Comparison of ENCODE assay signal across 12 cellular contexts in genomic region chr2:68110102-68110501, GRCh38. TPM values are rescaled to one million over a fixed set of nuclear protein-coding genes. Genes with fewer than 3 reads are reported as not detected.
DNase-seq lines count a peak whose midpoint lies in the region; ATAC-seq, FAIRE-seq and TF ChIP-seq lines count a peak whose summit lies in the region.
"Had no signal": no experiment of that assay in that cellular context is flagged by ENCODE, and none has a peak within 500 bp of the region (broad histone marks: within the 10 kb centered on the region; RNA-seq: fewer than 3 reads in every experiment).

No MANE protein-coding gene starts in this region.

- TF ChIP-seq RAD21 in Ishikawa (IDR thresholded peaks at IDR 0.05; ENCODE audit: low read depth) (peak; percentile 41; the same call in 1 of the 2 replicates), K562 (CRISPR knock-in tag; conservative IDR thresholded peaks at IDR 0.05 in 1 of 2, IDR thresholded peaks at IDR 0.05 in 1 of 2) (peak in 1 of 2 experiments; percentile 46; a peak in 2 of 4 replicates)

- no peaks in the 10 kb centered on the region for H3K9me1 ChIP-seq in K562 (ENCODE audit: control insufficient read depth, insufficient read depth, low read length)

- no TSS peak for BruUV-seq in K562 (replicated peaks; lab: Mats Ljungman, UMichigan)

- ATAC-seq in GM18511 (IDR thresholded peaks at IDR 0.05; ENCODE audit: unreplicated experiment) (peak; percentile 95), GM21786 (IDR thresholded peaks at IDR 0.05; ENCODE audit: unreplicated experiment) (peak; percentile 89), K562 (peak; percentile 73), pancreas (no peak)

- POLR2A ChIA-PET in K562 (lab: Yijun Ruan, JAX): no interaction called here

- CTCF ChIA-PET in K562 (lab: Yijun Ruan, JAX; ENCODE audit: low intra/inter-chr PET ratio): no interaction called here

- WGBS in K562 (ENCODE audit: insufficient coverage, low coverage, missing lambda C conversion rate): 26% methylated on average over 3 of the region's 3 CpGs
- 64 to 66% methylated on average over 3 of the region's 3 CpGs for WGBS in pancreas, 2 donors

- intact Hi-C loops in K562 (cut with micrococcal nuclease): no loop called here
- intact Hi-C loops in pancreas (cut with DNase I): no loop called here

- TF ChIP-seq POLR2A in K562 (conservative IDR thresholded peaks at IDR 0.05): no peak

- no peak for TF ChIP-seq EP300 in Ishikawa (IDR thresholded peaks at IDR 0.05; ENCODE audit: borderline replicate concordance)
- TF ChIP-seq EP300 in K562 (IDR thresholded peaks at IDR 0.05; ENCODE audit: low read length): no peak

- H3K27ac ChIP-seq in K562 (ENCODE audit: extremely low read depth, low read depth, low read length) (no peak overlapping the region), pancreas (no peak overlapping the region)
- H3K27ac ChIP-seq: cardiac muscle cell, lower lobe of right lung had no signal

- no peaks in the 10 kb centered on the region for H3K79me2 ChIP-seq in K562 (ENCODE audit: control insufficient read depth, insufficient read depth, low read length)

- H4K20me1 ChIP-seq in K562 (replicated peaks; ENCODE audit: control insufficient read depth, insufficient read depth, low read length): no peaks in the 10 kb centered on the region

- TF ChIP-seq CTCF in K562 (IDR thresholded peaks at IDR 0.05 in 2 of 3, conservative IDR thresholded peaks at IDR 0.05 in 1 of 3; ENCODE audit: insufficient read depth in 2 of 3, low read depth in 1 of 3, low read length in 3 of 3) (peak; percentile 20 to 40 (median 25); a peak in 3 of 6 replicates), pancreas (IDR thresholded peaks at IDR 0.05) (no peak)

- no peak for FAIRE-seq in K562 (lab: Jason Lieb, UNC)
- FAIRE-seq in pancreas (lab: Jason Lieb, UNC): no peak

- in situ Hi-C loops in K562 (cut with MboI): no loop called here

- H3K4me1 ChIP-seq in K562 (replicated peaks in 1 of 2; ENCODE audit: control insufficient read depth in 2 of 2, insufficient read depth in 2 of 2, low read length in 2 of 2) (no peaks in the 10 kb centered on the region; a peak in 1 of 5 replicates), pancreas (no peaks in the 10 kb centered on the region)
- H3K4me1 ChIP-seq: lower lobe of right lung had no signal

- H3K9me3 ChIP-seq in K562 (replicated peaks; ENCODE audit: control insufficient read depth, insufficient read depth, low read depth, low read length) (peaks cover 4% of the 10 kb centered on the region; the same call in 1 of the 2 replicates), pancreas (no peaks in the 10 kb centered on the region)
- H3K9me3 ChIP-seq: lower lobe of right lung had no signal

- H3K4me3 ChIP-seq in K562: no peak overlapping the region
- H3K4me3 ChIP-seq in pancreas: no peak overlapping the region
- H3K4me3 ChIP-seq: cardiac muscle cell, lower lobe of right lung had no signal

- no peak overlapping the region for H3K9ac ChIP-seq in K562 (ENCODE audit: insufficient read depth in 1 of 2, low read depth in 2 of 2, low read length in 2 of 2)

- DNase-seq in K562 (ENCODE audit: extremely low read depth in 1 of 4, low spot score in 3 of 4) (no peak), NCI-H2081 (lab: John Stamatoyannopoulos, UW) (no peak), NCI-H510A (lab: John Stamatoyannopoulos, UW) (no peak), pancreas (no peak), T1000 (lab: John Stamatoyannopoulos, UW) (no peak)
- DNase-seq: activated CD8-positive, alpha-beta memory T cell treated with anti-CD3 and anti-CD28 coated beads, Interleukin-2, amount 50 U/mL, for 4 hours; GOT3; lower lobe of right lung had no signal

- H3K27me3 ChIP-seq in K562 (ENCODE audit: control insufficient read depth in 2 of 2, insufficient read depth in 2 of 2, low read length in 2 of 2) (no peaks in the 10 kb centered on the region), pancreas (no peaks in the 10 kb centered on the region)
- H3K27me3 ChIP-seq: cardiac muscle cell had no signal

- no peaks in the 10 kb centered on the region for H3K36me3 ChIP-seq in K562 (ENCODE audit: control insufficient read depth, insufficient read depth, low read length)
- no peaks in the 10 kb centered on the region for H3K36me3 ChIP-seq in pancreas
- H3K36me3 ChIP-seq: cardiac muscle cell, lower lobe of right lung had no signal

- peak overlapping the region; percentile 29; the same call in 1 of the 2 replicates for H2AFZ ChIP-seq in K562 (ENCODE audit: low read depth, low read length)

- H3K4me2 ChIP-seq in K562 (ENCODE audit: insufficient read depth, low read length): no peak overlapping the region

TF ChIP-seq in Ishikawa, 13 proteins besides CTCF, POLR2A, EP300 and RAD21:
- TF ChIP-seq CEBPB (IDR thresholded peaks at IDR 0.05) (no peak), USF1 (IDR thresholded peaks at IDR 0.05) (peak; percentile 49; the same call in 1 of the 2 replicates), TEAD4 (IDR thresholded peaks at IDR 0.05) (no peak), CREB1 (IDR thresholded peaks at IDR 0.05; ENCODE audit: low read depth) (no peak)

TF ChIP-seq in K562, 482 proteins besides CTCF, POLR2A, EP300 and RAD21 (continues in another document):
- TF ChIP-seq SAFB (IDR thresholded peaks at IDR 0.05; ENCODE audit: borderline replicate concordance, low read depth, low read length) (no peak), THRAP3 (IDR thresholded peaks at IDR 0.05; ENCODE audit: borderline replicate concordance) (no peak), MYNN (IDR thresholded peaks at IDR 0.05) (no peak), MYNN (CRISPR knock-in tag; IDR thresholded peaks at IDR 0.05) (no peak), DIDO1 (tag; IDR thresholded peaks at IDR 0.05; ENCODE audit: low read depth) (no peak), ZFP91 (CRISPR knock-in tag; IDR thresholded peaks at IDR 0.05) (no peak), SUPT5H (IDR thresholded peaks at IDR 0.05) (no peak), CHCHD3 (CRISPR knock-in tag; IDR thresholded peaks at IDR 0.05) (no peak), RAD51 (IDR thresholded peaks at IDR 0.05; ENCODE audit: borderline replicate concordance, low read depth) (peak; percentile 64), TOE1 (IDR thresholded peaks at IDR 0.05; ENCODE audit: borderline replicate concordance) (peak; percentile 85), TOE1 (CRISPR knock-in tag; IDR thresholded peaks at IDR 0.05; ENCODE audit: borderline replicate concordance, low read depth) (no peak), ERF (CRISPR knock-in tag; IDR thresholded peaks at IDR 0.05) (no peak)

RNA-seq across cellular contexts. Expression of gene C1D, which starts 47.3 kb away (rescaled TPM):
- 4.2 and 16.8 TPM in 2 replicates for total RNA-seq in K562 (2011; cell fraction: chromatin; rRNA removed; ENCODE audit: low replicate concordance)
- total RNA-seq in K562 (2011; cell fraction: nucleolus; rRNA removed): 3.0 and 3.7 TPM in 2 replicates
- 7.8 and 12.7 TPM in 2 replicates for total RNA-seq in K562 (2011; cell fraction: nucleoplasm; rRNA removed)
- total RNA-seq in K562 (2014; rRNA removed): 26.9 and 36.2 TPM in 2 replicates
- total RNA-seq in K562 (2014; rRNA removed; fragmentation: Illumina TruSeq; extraction: Trizol): 60.4 and 76.1 TPM in 2 replicates
- total RNA-seq in K562 (2015; rRNA removed; fragmentation: Illumina TruSeq; extraction: Trizol): 38.3 and 42.2 TPM in 2 replicates
- total RNA-seq in K562 (2021): 21.3 and 33.2 TPM in 2 replicates
- polyA plus RNA-seq in K562 (2011; rRNA removed): 25.5 and 55.1 TPM in 2 replicates
- polyA plus RNA-seq in K562 (2011; cell fraction: cytosol; rRNA removed): 4.2 and 13.2 TPM in 2 replicates
- 4.5 and 5.1 TPM in 2 replicates for polyA plus RNA-seq in K562 (2011; cell fraction: nucleus; rRNA removed)
- 35.3 and 40.0 TPM in 2 replicates for polyA plus RNA-seq in K562 (2012)
- 59.2 and 73.2 TPM in 2 replicates for polyA plus RNA-seq in K562 (2014; fragmentation: Illumina TruSeq; extraction: Trizol)
- 100 to 1,000 TPM; 120 to 123 TPM for polyA plus RNA-seq in K562 (2014; fragmentation: Nextera tagmentation; extraction: Ambion mirVana)
- polyA plus RNA-seq in K562 (2014; rRNA removed): 55.3 and 56.5 TPM in 2 replicates
- 14.4 and 24.5 TPM in 2 replicates for polyA minus RNA-seq in K562 (2011; rRNA and poly(A)+ RNA removed)
- 2.6 and 5.3 TPM in 2 replicates for polyA minus RNA-seq in K562 (2011; cell fraction: cytosol; rRNA and poly(A)+ RNA removed)
- polyA minus RNA-seq in K562 (2011; cell fraction: nucleus; rRNA and poly(A)+ RNA removed): 3.6 and 6.4 TPM in 2 replicates
- total RNA-seq in pancreas: 10 to 100 TPM in 1 of 6 donors, 1 to 10 TPM in 5; 3.3 to 10.2 (median 6.3) TPM
- 10 to 100 TPM in 1 of 2 donors, 1 to 10 TPM in 1; 4.9 to 16.7 TPM for polyA plus RNA-seq in pancreas

RNA-seq across cellular contexts. Expression of gene PNO1, which starts 47.6 kb away (rescaled TPM):
- 7.1 and 12.9 TPM in 2 replicates for total RNA-seq in K562 (2011; cell fraction: chromatin; rRNA removed; ENCODE audit: low replicate concordance)
- 4.8 and 7.6 TPM in 2 replicates for total RNA-seq in K562 (2011; cell fraction: nucleolus; rRNA removed)
- total RNA-seq in K562 (2011; cell fraction: nucleoplasm; rRNA removed): 7.8 and 12.1 TPM in 2 replicates
- total RNA-seq in K562 (2014; rRNA removed) (81.7 and 90.2 TPM in 2 replicates), K562 (2014; rRNA removed; fragmentation: Illumina TruSeq; extraction: Trizol) (41.1 and 43.8 TPM in 2 replicates), K562 (2015; rRNA removed; fragmentation: Illumina TruSeq; extraction: Trizol) (42.8 and 43.8 TPM in 2 replicates), K562 (2021) (32.5 and 33.3 TPM in 2 replicates), pancreas (1 to 10 TPM; 3.6 to 8.2 (median 5.3) TPM)
- polyA plus RNA-seq in K562 (2011; rRNA removed) (14.4 and 33.7 TPM in 2 replicates), K562 (2014; fragmentation: Illumina TruSeq; extraction: Trizol) (48.5 and 53.1 TPM in 2 replicates), K562 (2014; fragmentation: Nextera tagmentation; extraction: Ambion mirVana) (10 to 100 TPM; 11.8 to 18.6 TPM), K562 (2014; rRNA removed) (53.9 and 62.5 TPM in 2 replicates), pancreas (1 to 10 TPM; 3.5 to 6.1 TPM)
- polyA plus RNA-seq in K562 (2011; cell fraction: cytosol; rRNA removed): 10.8 and 16.5 TPM in 2 replicates
- polyA plus RNA-seq in K562 (2011; cell fraction: nucleus; rRNA removed): 4.6 and 6.9 TPM in 2 replicates
- 19.4 and 32.3 TPM in 2 replicates for polyA plus RNA-seq in K562 (2012)
- 7.1 and 14.0 TPM in 2 replicates for polyA minus RNA-seq in K562 (2011; rRNA and poly(A)+ RNA removed)
- 3.2 and 9.5 TPM in 2 replicates for polyA minus RNA-seq in K562 (2011; cell fraction: cytosol; rRNA and poly(A)+ RNA removed)
- 2.4 and 2.8 TPM in 2 replicates for polyA minus RNA-seq in K562 (2011; cell fraction: nucleus; rRNA and poly(A)+ RNA removed)

Comparison
In these comparisons a context has a peak if more than half of its experiments do, and no peak if none do; other contexts are left out.
1. ATAC-seq: peak in GM18511 (single experiment), GM21786 (single experiment) and K562 (single experiment); none in pancreas (0 of 4).
2. CTCF ChIP-seq: peak in K562 (3 of 3); none in pancreas (0 of 4).